Comparison of ENCODE assay signal across 10 cellular contexts in the genomic region with DNA sequence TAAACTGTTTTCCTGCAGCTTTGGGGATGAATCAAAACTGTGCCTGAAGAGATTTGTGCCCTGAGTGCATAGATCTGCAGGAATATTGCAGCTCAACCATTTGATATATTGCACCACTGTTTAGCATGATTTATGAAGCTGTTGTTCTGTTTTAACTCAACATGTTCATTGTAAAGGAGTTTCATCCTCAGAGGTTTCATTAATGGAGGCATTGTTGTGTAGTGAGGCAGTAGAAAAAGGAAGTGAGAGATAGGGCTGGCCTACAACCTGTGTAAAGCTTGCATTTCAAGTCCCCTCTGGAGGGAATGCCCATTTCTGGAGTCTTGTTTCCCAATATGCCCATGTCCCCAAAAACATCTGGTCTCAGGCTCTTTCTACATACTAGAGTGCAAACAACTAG.
DNase-seq lines count a peak whose midpoint lies in the region; ATAC-seq and TF ChIP-seq lines count a peak whose summit lies in the region.
"Had no signal": no experiment of that assay in that cellular context is flagged by ENCODE, and none has a peak within 500 bp of the region (broad histone marks: within the 10 kb centered on the region; RNA-seq: fewer than 3 reads in every experiment).

No MANE protein-coding gene starts in this region.

- TF ChIP-seq CTCF in GM13976 (IDR thresholded peaks at IDR 0.05; ENCODE audit: borderline replicate concordance, control extremely low read depth, extremely low read depth, insufficient read depth, missing control alignments) (no peak), upper lobe of left lung (IDR thresholded peaks at IDR 0.05) (no peak)

- in situ Hi-C loops in GM13976 (cut with MboI; ENCODE audit: low sequenced_read_pairs, unreplicated experiment) = no loop called here

- no peak overlapping the region for H3K4me3 ChIP-seq in upper lobe of left lung
- H3K4me3 ChIP-seq: ovary had no signal

- no peaks in the 10 kb centered on the region for H3K4me1 ChIP-seq in upper lobe of left lung

- H3K27ac ChIP-seq in upper lobe of left lung = no peak overlapping the region
- H3K27ac ChIP-seq: ovary had no signal

- no peaks in the 10 kb centered on the region for H3K27me3 ChIP-seq in upper lobe of left lung
- H3K27me3 ChIP-seq: ovary had no signal

- no peaks in the 10 kb centered on the region for H3K36me3 ChIP-seq in upper lobe of left lung
- H3K36me3 ChIP-seq: ovary had no signal

- no peak for TF ChIP-seq POLR2A in upper lobe of left lung (IDR thresholded peaks at IDR 0.05)

- peak; percentile 69 for ATAC-seq in GM19467 (IDR thresholded peaks at IDR 0.05; ENCODE audit: unreplicated experiment)
- ATAC-seq in HG02981 (IDR thresholded peaks at IDR 0.05; ENCODE audit: unreplicated experiment) = peak; percentile 54
- no peak for ATAC-seq in upper lobe of left lung (ENCODE audit: low FRiP score in 2 of 2)

- no peaks in the 10 kb centered on the region for H3K9me3 ChIP-seq in upper lobe of left lung
- H3K9me3 ChIP-seq: ovary had no signal

- no peak for TF ChIP-seq EP300 in upper lobe of left lung (IDR thresholded peaks at IDR 0.05)

- DNase-seq in GM13976 (ENCODE audit: low spot score) (peak; percentile 43), MV-4-11 (lab: John Stamatoyannopoulos, UW) (peak; percentile 96), NCI-H2107 (lab: John Stamatoyannopoulos, UW) (no peak), activated T-cell treated with anti-CD3 and anti-CD28 coated beads for 4 hours (no peak), upper lobe of left lung (no peak)
- DNase-seq in stimulated activated CD4-positive, alpha-beta T cell treated with anti-CD3 and anti-CD28 coated beads, Interleukin-12 subunit alpha, Interleukin-12 subunit beta, amount 100 ng/mL, for 4 hours = no peak
- DNase-seq: immature natural killer cell, ovary had no signal

Comparison
In these comparisons a context has a peak if more than half of its experiments do, and no peak if none do; other contexts are left out.
1. DNase-seq: peak in GM13976 (single experiment) and MV-4-11 (single experiment); none in NCI-H2107 (single experiment), stimulated activated CD4-positive, alpha-beta T cell treated with anti-CD3 and anti-CD28 coated beads, Interleukin-12 subunit alpha, Interleukin-12 subunit beta, amount 100 ng/mL, for 4 hours (single experiment), activated T-cell treated with anti-CD3 and anti-CD28 coated beads for 4 hours (single experiment) and upper lobe of left lung (0 of 2).
2. ATAC-seq: peak in GM19467 (single experiment) and HG02981 (single experiment); none in upper lobe of left lung (0 of 2).